Comparison of ENCODE assay signal across 24 cellular contexts in genomic region chr14:52091913-52092312, GRCh38. TPM values are rescaled to one million over a fixed set of nuclear protein-coding genes. Genes with fewer than 3 reads are reported as not detected.
"Had no signal": no experiment of that assay in that cellular context is flagged by ENCODE, and none has a peak within 500 bp of the region (broad histone marks: within the 10 kb centered on the region; RNA-seq: fewer than 3 reads in every experiment).

No MANE protein-coding gene starts in this region.

- H3K27me3 ChIP-seq: breast epithelium, MG63, SJCRH30 had no signal

- DNase-seq: activated CD4-positive, alpha-beta T cell treated with anti-CD3 and anti-CD28 coated beads for 36 hours; activated CD4-positive, alpha-beta T cell treated with anti-CD3 and anti-CD28 coated beads, Interleukin-2, amount 50 U/mL, for 1 hour; activated CD8-positive, alpha-beta memory T cell treated with anti-CD3 and anti-CD28 coated beads, Interleukin-2, amount 50 U/mL, for 4 hours; activated CD8-positive, alpha-beta T cell treated with anti-CD3 and anti-CD28 coated beads for 36 hours; activated gamma-delta T cell treated with Interleukin-2 at 50 U/mL for 16 hours; activated naive CD4-positive, alpha-beta T cell treated with anti-CD3 and anti-CD28 coated beads, Interleukin-2, amount 10 ng/mL, durations not matched to agents 7 days and 5 days; activated naive CD8-positive, alpha-beta T cell treated with anti-CD3 and anti-CD28 coated beads for 36 hours; activated T-cell treated with anti-CD3 and anti-CD28 coated beads, Interleukin-2, amount 50 U/mL, for 72 hours; anterior cingulate cortex; central memory CD4-positive, alpha-beta T cell; MG63; MV-4-11; NCI-H1092 treated with DMSO at 0.1 percent for 48 hours; NCI-H1417 treated with DMSO at 0.1 percent for 48 hours; NCI-H1694; NCI-H2029; NCI-H510A treated with DMSO at 0.1 percent for 48 hours; NCI-H748 treated with DMSO at 0.1 percent for 48 hours; SJCRH30; SK-N-SH; T-helper 1 cell had no signal

- H3K4me1 ChIP-seq: breast epithelium had no signal

- H3K9me3 ChIP-seq: breast epithelium, MG63, SJCRH30, SK-N-SH had no signal

- H3K36me3 ChIP-seq: breast epithelium, MG63, SJCRH30 had no signal

- H3K27ac ChIP-seq: breast epithelium, SJCRH30, VCaP had no signal

- H3K4me3 ChIP-seq: breast epithelium, MG63, SJCRH30 had no signal

- ATAC-seq: activated CD4-positive, alpha-beta T cell treated with anti-CD3 and anti-CD28 coated beads for 36 hours; activated CD8-positive, alpha-beta T cell treated with anti-CD3 and anti-CD28 coated beads for 36 hours; activated T-cell treated with anti-CD3 and anti-CD28 coated beads, Interleukin-2, amount 50 U/mL, for 72 hours had no signal

RNA-seq across cellular contexts. Expression of gene NID2, which starts 23.1 kb away (rescaled TPM):
- total RNA-seq: activated CD4-positive, alpha-beta T cell treated with anti-CD3 and anti-CD28 coated beads for 36 hours; activated naive CD8-positive, alpha-beta T cell treated with anti-CD3 and anti-CD28 coated beads for 36 hours; OCI-LY7 had no signal
